ENCODE assay signal across 8 cellular contexts in the genomic region with DNA sequence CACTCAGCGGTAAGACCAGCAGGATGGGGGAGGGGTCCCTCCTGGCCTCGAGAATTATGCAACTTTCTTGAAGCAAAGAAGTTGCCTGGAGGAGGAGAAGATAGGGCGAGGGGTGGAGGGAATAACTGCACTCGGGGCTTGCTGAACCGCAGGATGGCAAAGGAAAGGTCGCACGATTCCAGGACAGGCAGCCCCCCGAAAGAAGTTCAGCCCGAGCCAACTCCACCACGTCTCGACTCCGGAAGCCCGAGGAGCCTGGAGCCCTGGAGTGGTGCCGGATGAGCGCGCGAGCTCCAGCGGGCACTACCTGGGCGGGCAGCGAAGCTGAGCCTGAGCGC. TPM values are rescaled to one million over a fixed set of nuclear protein-coding genes. Genes with fewer than 3 reads are reported as not detected.
DNase-seq lines count a peak whose midpoint lies in the region; ATAC-seq lines count a peak whose summit lies in the region.

No MANE protein-coding gene starts in this region.

- H3K4me3 Mint-ChIP-seq in CD8-positive, alpha-beta memory T cell, result peak overlapping the region; percentile 84 to 95 (median 87)
- H3K4me3 Mint-ChIP-seq in activated naive CD8-positive, alpha-beta T cell, result peak overlapping the region; percentile 76

- H3K36me3 Mint-ChIP-seq in CD8-positive, alpha-beta memory T cell, result no peaks in the 10 kb centered on the region
- no peaks in the 10 kb centered on the region for H3K36me3 Mint-ChIP-seq in activated naive CD8-positive, alpha-beta T cell

- ATAC-seq in HG03103 (IDR thresholded peaks at IDR 0.05; ENCODE audit: low read depth, unreplicated experiment) (peak; percentile 28), left ventricle myocardium superior (peak; percentile 55), sciatic nerve (peak; percentile 69)

- POLR2A ChIA-PET in CD8-positive, alpha-beta memory T cell (lab: Charles Lee), result no interaction called here

- H3K4me1 ChIP-seq in CD8-positive, alpha-beta memory T cell (ENCODE audit: insufficient read depth, low read length), result no peaks in the 10 kb centered on the region

- intact Hi-C loops in left ventricle myocardium superior (cut with micrococcal nuclease), result loop anchor here (10.0 kb wide), 2 partner anchors 63 to 123 kb away; no protein-coding TSS in a partner anchor
- intact Hi-C loops in sciatic nerve (cut with DNase I), result loop anchor here (5.0 kb wide), 1 partner anchor 125 kb away; no protein-coding TSS in a partner anchor

- peaks cover 10% of the 10 kb centered on the region for H3K27me3 ChIP-seq in CD8-positive, alpha-beta memory T cell (ENCODE audit: insufficient read depth, low read length, poor library complexity, severe bottlenecking)

- peaks cover 41% of the 10 kb centered on the region in 2 donors for H3K27me3 Mint-ChIP-seq in CD8-positive, alpha-beta memory T cell
- H3K27me3 Mint-ChIP-seq in activated naive CD8-positive, alpha-beta T cell, result peaks cover 38% of the 10 kb centered on the region

- peak in 2 of 5 donors; percentile 14 to 56 for DNase-seq in CD8-positive, alpha-beta memory T cell
- DNase-seq in left ventricle myocardium superior (peak; percentile 76), sciatic nerve (ENCODE audit: low spot score) (peak; percentile 75), GDM1 (lab: John Stamatoyannopoulos, UW) (no peak), kidney tubule cell (ENCODE audit: low spot score) (no peak)
- no peak for DNase-seq in activated CD8-positive, alpha-beta memory T cell treated with anti-CD3 and anti-CD28 coated beads, Interleukin-2, amount 50 U/mL, for 48 hours

- no peaks in the 10 kb centered on the region for H3K36me3 ChIP-seq in CD8-positive, alpha-beta memory T cell (ENCODE audit: insufficient read depth, low read length)

- CTCF ChIA-PET in CD8-positive, alpha-beta memory T cell (lab: Charles Lee), result interaction anchor here (1.1 to 4.4 kb wide), 6 partner anchors 14 to 127 kb away, joined by 3 to 19 read pairs (median 6); no protein-coding TSS in a partner anchor

- no peak overlapping the region for H3K27ac ChIP-seq in CD8-positive, alpha-beta memory T cell (ENCODE audit: low read depth, low read length)

- peak overlapping the region; percentile 49 for H3K4me3 ChIP-seq in CD8-positive, alpha-beta memory T cell (ENCODE audit: low read length)

- peaks cover 0 to 4% (median 0%) of the 10 kb centered on the region in 5 donors for H3K9me3 Mint-ChIP-seq in CD8-positive, alpha-beta memory T cell
- no peaks in the 10 kb centered on the region for H3K9me3 Mint-ChIP-seq in activated naive CD8-positive, alpha-beta T cell (ENCODE audit: low read depth)

- no peaks in the 10 kb centered on the region for H3K9me3 ChIP-seq in CD8-positive, alpha-beta memory T cell (ENCODE audit: low read length)

- H3K4me1 Mint-ChIP-seq in CD8-positive, alpha-beta memory T cell, result peaks cover 10 to 35% (median 29%) of the 10 kb centered on the region in 3 donors
- H3K4me1 Mint-ChIP-seq in activated naive CD8-positive, alpha-beta T cell (ENCODE audit: low read depth), result peaks cover 8% of the 10 kb centered on the region

- peak overlapping the region in 4 of 8 donors; percentile 29 to 78 (median 70) for H3K27ac Mint-ChIP-seq in CD8-positive, alpha-beta memory T cell
- H3K27ac Mint-ChIP-seq in activated naive CD8-positive, alpha-beta T cell, result no peak overlapping the region

RNA-seq across cellular contexts. Expression of a gene that starts 0.4 kb away (rescaled TPM):
- 1 to 10 TPM in 1 of 2 experiments, under 1 TPM in 1; 0.98 to 1.9 TPM for total RNA-seq in CD8-positive, alpha-beta memory T cell
- 0.60 TPM for polyA plus RNA-seq in CD8-positive, alpha-beta memory T cell
- total RNA-seq in left ventricle myocardium superior (40.0 TPM), sciatic nerve (143 TPM)

Comparison
In these comparisons a context has a peak if more than half of its experiments do, and no peak if none do; other contexts are left out.
1. DNase-seq: peak in left ventricle myocardium superior (single experiment) and sciatic nerve (single experiment); none in GDM1 (single experiment), kidney tubule cell (single experiment) and activated CD8-positive, alpha-beta memory T cell treated with anti-CD3 and anti-CD28 coated beads, Interleukin-2, amount 50 U/mL, for 48 hours (single experiment).
2. RNA of a gene that starts 0.4 kb away (total RNA-seq): 143 TPM in sciatic nerve (single experiment) and 40.0 TPM in left ventricle myocardium superior (single experiment); 0.98 to 1.9 TPM in CD8-positive, alpha-beta memory T cell; every median in the first group is over 10 times any median in the second.
3. Peak in every context shown above with its lines, with median percentiles within 50 percentile points of each other: ATAC-seq.